Comparison of ENCODE assay signal across 25 cellular contexts in the genomic region with DNA sequence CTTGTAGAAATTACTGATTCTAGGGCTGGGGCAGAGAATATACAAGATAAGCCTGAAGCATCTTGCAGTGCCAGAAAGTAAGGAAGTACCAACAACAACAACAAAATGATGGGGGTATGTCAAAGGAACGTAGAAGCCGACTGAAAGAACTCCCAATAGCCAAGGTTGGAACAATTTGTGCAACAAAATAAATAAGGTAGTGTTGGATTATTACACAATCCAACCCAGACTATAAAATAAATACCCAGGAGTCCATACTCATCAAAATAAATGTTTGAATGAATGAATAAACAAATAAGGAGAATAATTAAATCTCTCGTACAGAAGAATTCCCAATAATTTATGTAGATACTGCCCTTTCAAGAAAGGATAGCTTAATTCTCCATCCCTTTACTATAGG. TPM values are rescaled to one million over a fixed set of nuclear protein-coding genes. Genes with fewer than 3 reads are reported as not detected.
DNase-seq lines count a peak whose midpoint lies in the region; ATAC-seq, FAIRE-seq and TF ChIP-seq lines count a peak whose summit lies in the region.
"Had no signal": no experiment of that assay in that cellular context is flagged by ENCODE, and none has a peak within 500 bp of the region (broad histone marks: within the 10 kb centered on the region; RNA-seq: fewer than 3 reads in every experiment).

No MANE protein-coding gene starts in this region.

- H3K4me3 ChIP-seq in IMR-90 (ENCODE audit: insufficient read depth, low read depth, low read length) (no peak overlapping the region), HepG2 (replicated peaks in 1 of 3; ENCODE audit: insufficient read depth in 1 of 3, low read depth in 2 of 3, low read length in 3 of 3) (no peak overlapping the region), right lobe of liver (no peak overlapping the region), MG63 (no peak overlapping the region)
- H3K4me3 ChIP-seq: BLaER1 had no signal

- no peak for TF ChIP-seq EP300 in HepG2 (IDR thresholded peaks at IDR 0.05; ENCODE audit: low read depth in 2 of 2, low read length in 2 of 2)
- no peak for TF ChIP-seq EP300 in HepG2 (CRISPR knock-in tag; IDR thresholded peaks at IDR 0.05; ENCODE audit: borderline replicate concordance)

- no peak overlapping the region for H2BK20ac ChIP-seq in IMR-90 (ENCODE audit: low read depth, low read length)

- CTCF ChIA-PET in IMR-90 (lab: Yijun Ruan, JAX): interaction anchor here (0.7 kb wide), 1 partner anchor 65 kb away, joined by 4 read pairs; no protein-coding TSS in a partner anchor
- CTCF ChIA-PET in HepG2 (lab: Yijun Ruan, JAX; ENCODE audit: low intra/inter-chr PET ratio, low total read pairs): no interaction called here

- no peak overlapping the region for H2BK15ac ChIP-seq in IMR-90 (ENCODE audit: low read depth, low read length)

- H4K91ac ChIP-seq in IMR-90 (ENCODE audit: insufficient read depth, low read depth, low read length): no peak overlapping the region

- H2AK5ac ChIP-seq in IMR-90 (ENCODE audit: low read depth, low read length): no peak overlapping the region

- no peak overlapping the region for H2AK9ac ChIP-seq in IMR-90 (replicated peaks; ENCODE audit: low read depth, low read length, poor library complexity)

- DNase-seq in IMR-90: no peak
- DNase-seq in HepG2 (ENCODE audit: low spot score): no peak
- DNase-seq in right lobe of liver: no peak
- DNase-seq in GF-D8 (lab: John Stamatoyannopoulos, UW): no peak
- no peak for DNase-seq in medulla oblongata (ENCODE audit: extremely low spot score)
- DNase-seq in MG63: no peak
- DNase-seq: 8988T; ACHN; BE2C; C1 segment of cervical spinal cord; CD4-positive, alpha-beta memory T cell; CD4-positive, CD25-positive, alpha-beta regulatory T cell; CD8-positive, alpha-beta memory T cell; COR-L47; DMS 273 treated with DMSO at 0.1 percent for 48 hours; DMS153; DMS53; DMS79; DND-41; EL; GDM1 had no signal

- no peak overlapping the region for H3K56ac ChIP-seq in IMR-90 (ENCODE audit: extremely low read depth, insufficient read depth, low read length)

- intact Hi-C loops in IMR-90 (cut with micrococcal nuclease): loop anchor here (10.0 kb wide), 1 partner anchor 152 kb away; no protein-coding TSS in a partner anchor
- intact Hi-C loops in HepG2 (cut with micrococcal nuclease; ENCODE audit: unreplicated experiment): no loop called here
- intact Hi-C loops in right lobe of liver (cut with DNase I): no loop called here

- no peaks in the 10 kb centered on the region for H3K79me1 ChIP-seq in IMR-90 (ENCODE audit: low read depth in 1 of 2, low read length in 2 of 2)

- dilution Hi-C loops in IMR-90 (cut with HindIII; ENCODE audit: low sequenced_read_pairs, unreplicated experiment): no loop called here

- TF ChIP-seq POLR2A in IMR-90 (IDR thresholded peaks at IDR 0.05; ENCODE audit: low read depth, low read length) (no peak), HepG2 (IDR thresholded peaks at IDR 0.05; ENCODE audit: insufficient read depth in 1 of 2, low read depth in 2 of 2, low read length in 2 of 2) (no peak), right lobe of liver (IDR thresholded peaks at IDR 0.05) (no peak)

- no peak overlapping the region for H3K14ac ChIP-seq in IMR-90 (replicated peaks; ENCODE audit: low read depth, low read length)

- no peak overlapping the region for H3K4ac ChIP-seq in IMR-90 (ENCODE audit: low read depth, low read length)

- H3K23ac ChIP-seq in IMR-90 (ENCODE audit: low read depth, low read length): no peak overlapping the region

- H3K9ac ChIP-seq in IMR-90 (ENCODE audit: low read depth, low read length): no peak overlapping the region
- no peak overlapping the region for H3K9ac ChIP-seq in HepG2 (ENCODE audit: insufficient read depth, low read depth, low read length)
- H3K9ac ChIP-seq: BLaER1 had no signal

- H3K4me1 ChIP-seq in IMR-90 (ENCODE audit: control insufficient read depth, insufficient read depth, low read length): no peaks in the 10 kb centered on the region
- H3K4me1 ChIP-seq in HepG2 (ENCODE audit: insufficient read depth, low read length): no peaks in the 10 kb centered on the region
- peaks cover 0 to 15% (median 0%) of the 10 kb centered on the region in 4 donors for H3K4me1 ChIP-seq in right lobe of liver
- H3K4me1 ChIP-seq: BLaER1 had no signal

- H3K4me2 ChIP-seq in IMR-90 (ENCODE audit: low read depth, low read length) (no peak overlapping the region), HepG2 (ENCODE audit: low read depth, low read length) (no peak overlapping the region)
- H3K4me2 ChIP-seq: BLaER1 had no signal

- no peak overlapping the region for H4K8ac ChIP-seq in IMR-90 (ENCODE audit: low read depth in 2 of 2, low read length in 2 of 2)

- BruUV-seq in IMR-90 (replicated peaks; lab: Mats Ljungman, UMichigan): no TSS peak
- BruUV-seq in HepG2 (replicated peaks; lab: Mats Ljungman, UMichigan): no TSS peak

- no peaks in the 10 kb centered on the region for H3K9me1 ChIP-seq in IMR-90 (ENCODE audit: insufficient read depth, low read length)

- in situ Hi-C loops in IMR-90 (cut with MboI; ENCODE audit: low sequenced_read_pairs): no loop called here
- in situ Hi-C loops in HepG2 (cut with HindIII; ENCODE audit: extremely low pct_ligation_motif_present, low pct_unique_long_range_greater_than_20kb): no loop called here

- H3K27me3 ChIP-seq in IMR-90 (ENCODE audit: control insufficient read depth, insufficient read depth, low read length) (no peaks in the 10 kb centered on the region), HepG2 (ENCODE audit: control insufficient read depth in 1 of 2, insufficient read depth in 2 of 2, low read length in 2 of 2) (no peaks in the 10 kb centered on the region), right lobe of liver (no peaks in the 10 kb centered on the region), MG63 (no peaks in the 10 kb centered on the region)
- H3K27me3 ChIP-seq: BE2C, BLaER1 had no signal

- FAIRE-seq in HepG2 (lab: Jason Lieb, UNC): no peak
- FAIRE-seq: A204.1, GM12891, GM19239 had no signal

- H3K18ac ChIP-seq in IMR-90 (ENCODE audit: low read depth, low read length): no peak overlapping the region

- H2BK5ac ChIP-seq in IMR-90 (ENCODE audit: low read depth, low read length, poor library complexity, severe bottlenecking): no peak overlapping the region

- no peaks in the 10 kb centered on the region for H4K20me1 ChIP-seq in IMR-90 (ENCODE audit: insufficient read depth, low read length)
- H4K20me1 ChIP-seq in HepG2 (ENCODE audit: insufficient read depth, low read length): no peaks in the 10 kb centered on the region
- H4K20me1 ChIP-seq: BLaER1 had no signal

- H3K27ac ChIP-seq in IMR-90 (ENCODE audit: insufficient read depth, low read length) (no peak overlapping the region), HepG2 (ENCODE audit: extremely low read length, insufficient read depth, low read length) (no peak overlapping the region), right lobe of liver (no peak overlapping the region)
- H3K27ac ChIP-seq: BLaER1 had no signal

- H3K79me2 ChIP-seq in HepG2 (ENCODE audit: insufficient read depth, low read length): no peaks in the 10 kb centered on the region

- H2AFZ ChIP-seq in IMR-90 (replicated peaks; ENCODE audit: low read length, poor library complexity) (no peak overlapping the region), HepG2 (ENCODE audit: low read length) (no peak overlapping the region)

- WGBS in IMR-90 (ENCODE audit: extremely low coverage in 2 of 2, insufficient read length in 1 of 2), 2 experiments: no CpG with 5 or more reads among the region's 3 CpGs
- 11% methylated on average over 3 of the region's 3 CpGs for WGBS in HepG2 (ENCODE audit: low lambda C conversion rate)
- WGBS in right lobe of liver (ENCODE audit: insufficient coverage, low coverage, low lambda C conversion rate, missing lambda C conversion rate): 25% methylated on average over 3 of the region's 3 CpGs

- no peak overlapping the region for H2BK120ac ChIP-seq in IMR-90 (ENCODE audit: low read depth, low read length)

- POLR2A ChIA-PET in IMR-90 (lab: Charles Lee; ENCODE audit: unreplicated experiment) (no interaction called here), HepG2 (lab: Yijun Ruan, JAX) (no interaction called here)

- no peak for TF ChIP-seq RAD21 in IMR-90 (IDR thresholded peaks at IDR 0.05; ENCODE audit: low read length)
- TF ChIP-seq RAD21 in HepG2 (CRISPR knock-in tag; IDR thresholded peaks at IDR 0.05): no peak

- H4K5ac ChIP-seq in IMR-90 (ENCODE audit: low read depth, low read length): no peak overlapping the region

- TF ChIP-seq CTCF in IMR-90 (conservative IDR thresholded peaks at IDR 0.05; ENCODE audit: low read depth, low read length) (no peak), HepG2 (CRISPR knock-in tag; IDR thresholded peaks at IDR 0.05) (no peak), right lobe of liver (IDR thresholded peaks at IDR 0.05) (no peak)

- H3K9me3 ChIP-seq in IMR-90 (ENCODE audit: control insufficient read depth, insufficient read depth, low read length): no peaks in the 10 kb centered on the region; the same call in 1 of the 2 replicates
- no peaks in the 10 kb centered on the region for H3K9me3 ChIP-seq in HepG2 (ENCODE audit: low read length)
- H3K9me3 ChIP-seq in right lobe of liver: no peaks in the 10 kb centered on the region
- H3K9me3 ChIP-seq in MG63: no peaks in the 10 kb centered on the region
- H3K9me3 ChIP-seq: BE2C had no signal

- ATAC-seq in IMR-90 (ENCODE audit: low read depth): no peak
- ATAC-seq in HepG2: no peak
- ATAC-seq in right lobe of liver: peak in 3 of 4 donors; percentile 35 to 70 (median 69)

- H3K36me3 ChIP-seq in IMR-90 (ENCODE audit: control insufficient read depth, insufficient read depth, low read length) (no peaks in the 10 kb centered on the region), HepG2 (replicated peaks in 1 of 2; ENCODE audit: control insufficient read depth in 1 of 2, insufficient read depth in 2 of 2, low read length in 2 of 2) (no peaks in the 10 kb centered on the region), right lobe of liver (no peaks in the 10 kb centered on the region), MG63 (no peaks in the 10 kb centered on the region)
- H3K36me3 ChIP-seq: BE2C, BLaER1 had no signal

RNA-seq across cellular contexts. Expression of a gene that starts 31.1 kb away (rescaled TPM):
- total RNA-seq in IMR-90 (2012; rRNA removed): 50.7 and 63.6 TPM in 2 replicates
- 19.9 and 23.1 TPM in 2 replicates for polyA plus RNA-seq in IMR-90 (2012; rRNA removed)
- polyA plus RNA-seq in IMR-90 (2012; cell fraction: cytosol; rRNA removed): 2.8 and 3.8 TPM in 2 replicates
- 3.3 and 29.5 TPM in 2 replicates for polyA plus RNA-seq in IMR-90 (2012; cell fraction: nucleus; rRNA removed; ENCODE audit: low replicate concordance)
- total RNA-seq in HepG2 (2016; rRNA removed; fragmentation: Illumina TruSeq; extraction: Trizol): 17.7 and 21.1 TPM in 2 replicates
- total RNA-seq in HepG2 (2016; cell fraction: cytosol; rRNA removed; fragmentation: Illumina TruSeq; extraction: Trizol; ENCODE audit: low read depth): 3.9 TPM in 2 replicates
- 16.0 and 22.9 TPM in 2 replicates for total RNA-seq in HepG2 (2016; cell fraction: insoluble cytoplasmic fraction; rRNA removed; fragmentation: Illumina TruSeq; extraction: Trizol)
- 9.6 and 12.7 TPM in 2 replicates for total RNA-seq in HepG2 (2016; cell fraction: membrane; rRNA removed; fragmentation: Illumina TruSeq; extraction: Trizol)
- 15.9 and 16.4 TPM in 2 replicates for total RNA-seq in HepG2 (2016; cell fraction: nucleus; rRNA removed; fragmentation: Illumina TruSeq; extraction: Trizol)
- polyA plus RNA-seq in HepG2 (2011; rRNA removed): 12.1 and 16.5 TPM in 2 replicates
- 6.6 and 12.2 TPM in 2 replicates for polyA plus RNA-seq in HepG2 (2011; cell fraction: cytosol; rRNA removed)
- polyA plus RNA-seq in HepG2 (2011; cell fraction: nucleus; rRNA removed): 11.5 and 15.2 TPM in 2 replicates
- polyA plus RNA-seq in HepG2 (2012): 13.3 and 16.7 TPM in 2 replicates
- polyA plus RNA-seq in HepG2 (2016; cell fraction: cytosol; fragmentation: Illumina TruSeq; extraction: Trizol; ENCODE audit: low read depth): 0.83 and 1.0 TPM in 2 replicates
- polyA plus RNA-seq in HepG2 (2016; cell fraction: insoluble cytoplasmic fraction; fragmentation: Illumina TruSeq; extraction: Trizol; ENCODE audit: low read depth): 19.8 and 20.8 TPM in 2 replicates
- polyA plus RNA-seq in HepG2 (2016; cell fraction: membrane; fragmentation: Illumina TruSeq; extraction: Trizol; ENCODE audit: low read depth): 6.1 and 6.3 TPM in 2 replicates
- polyA plus RNA-seq in HepG2 (2016; cell fraction: nucleus; fragmentation: Illumina TruSeq; extraction: Trizol; ENCODE audit: insufficient read depth, low read depth): 13.6 and 15.9 TPM in 2 replicates
- 9.6 and 14.4 TPM in 2 replicates for polyA minus RNA-seq in HepG2 (2011; rRNA and poly(A)+ RNA removed; ENCODE audit: low replicate concordance)
- polyA minus RNA-seq in HepG2 (2011; cell fraction: cytosol; rRNA and poly(A)+ RNA removed): 18.0 and 30.7 TPM in 2 replicates
- polyA minus RNA-seq in HepG2 (2011; cell fraction: nucleus; rRNA and poly(A)+ RNA removed): 19.4 and 24.0 TPM in 2 replicates
- total RNA-seq in right lobe of liver: 10 to 100 TPM; 15.8 to 28.7 (median 21.6) TPM
- 13.2 and 20.2 TPM in 2 replicates for total RNA-seq in MG63 (2014; rRNA removed; shearing (Covaris generic); ENCODE audit: low replicate concordance)

Comparison
In these comparisons a context has a peak if more than half of its experiments do, and no peak if none do; other contexts are left out.
1. ATAC-seq: peak in right lobe of liver (3 of 4); none in IMR-90 (single experiment) and HepG2 (single experiment).